Comparison of ENCODE assay signal across 29 cellular contexts in genomic region chr5:75006821-75007536, GRCh38. TPM values are rescaled to one million over a fixed set of nuclear protein-coding genes. Genes with fewer than 3 reads are reported as not detected.
DNase-seq lines count a peak whose midpoint lies in the region; ATAC-seq and TF ChIP-seq lines count a peak whose summit lies in the region.
"Had no signal": no experiment of that assay in that cellular context is flagged by ENCODE, and none has a peak within 500 bp of the region (broad histone marks: within the 10 kb centered on the region; RNA-seq: fewer than 3 reads in every experiment).

No MANE protein-coding gene starts in this region.

- H3K27ac Mint-ChIP-seq in T-cell (no peak overlapping the region), T-helper 17 cell (no peak overlapping the region)
- H3K27ac Mint-ChIP-seq: activated CD8-positive, alpha-beta T cell treated with anti-CD3 and anti-CD28 coated beads for 36 hours; activated naive CD4-positive, alpha-beta T cell treated with anti-CD3 and anti-CD28 coated beads for 36 hours; B cell; naive B cell; stimulated activated naive CD8-positive, alpha-beta T cell treated with anti-CD3 and anti-CD28 coated beads, Interleukin-15, amount 100 ng/mL, for 72 hours; T-helper 1 cell treated with Interleukin-12 subunit alpha and Interleukin-12 subunit beta and Interleukin-4 antibody, amounts not matched to agents 30 μg/mL and 1 μg/mL, for 36 hours had no signal

- in situ Hi-C loops in HAP-1 (cut with MboI; ENCODE audit: low sequenced_read_pairs), result no loop called here

- H3K36me3 ChIP-seq in HAP-1 (replicated peaks) (no peaks in the 10 kb centered on the region), mesendoderm (ENCODE audit: control insufficient read depth, insufficient read depth, low read length) (no peaks in the 10 kb centered on the region)
- H3K36me3 ChIP-seq: prostate gland, SJCRH30 had no signal

- peaks cover 5 to 9% (median 8%) of the 10 kb centered on the region in 3 donors for H3K4me1 Mint-ChIP-seq in T-cell
- H3K4me1 Mint-ChIP-seq in T-helper 17 cell, result no peaks in the 10 kb centered on the region
- H3K4me1 Mint-ChIP-seq: B cell had no signal

- H3K27ac ChIP-seq in mesendoderm (ENCODE audit: low read depth, low read length), result no peak overlapping the region
- H3K27ac ChIP-seq: A549, epithelial cell of prostate, prostate gland, SJCRH30 had no signal

- H3K56ac ChIP-seq in mesendoderm (ENCODE audit: low read length), result no peak overlapping the region

- H3K4me3 ChIP-seq in AG09309 (ENCODE audit: control insufficient read depth, low read depth, low read length) (no peak overlapping the region), HAP-1 (no peak overlapping the region), mesendoderm (ENCODE audit: low read length) (no peak overlapping the region)
- H3K4me3 ChIP-seq: A549, prostate gland, SJCRH30 had no signal

- H3K27me3 Mint-ChIP-seq in T-cell (no peaks in the 10 kb centered on the region), T-helper 17 cell (peaks cover 14% of the 10 kb centered on the region)
- H3K27me3 Mint-ChIP-seq: activated CD8-positive, alpha-beta T cell treated with anti-CD3 and anti-CD28 coated beads for 36 hours; stimulated activated naive CD8-positive, alpha-beta T cell treated with anti-CD3 and anti-CD28 coated beads, Interleukin-15, amount 100 ng/mL, for 72 hours had no signal

- peak; percentile 7 for DNase-seq in AG09309 (ENCODE audit: low read depth)
- DNase-seq in HAP-1 (ENCODE audit: low spot score in 2 of 2), result peak; percentile 65 to 98
- DNase-seq in cerebellar cortex (ENCODE audit: low spot score), result peak; percentile 95
- DNase-seq in mesendoderm, result peak; percentile 41
- no peak for DNase-seq in NCI-H2081 (lab: John Stamatoyannopoulos, UW)
- DNase-seq in T-cell, result no peak
- DNase-seq in T-helper 17 cell, result no peak
- DNase-seq: activated CD8-positive, alpha-beta memory T cell treated with anti-CD3 and anti-CD28 coated beads, Interleukin-2, amount 50 U/mL, for 48 hours; activated CD8-positive, alpha-beta T cell treated with anti-CD3 and anti-CD28 coated beads for 36 hours; activated naive CD4-positive, alpha-beta T cell treated with anti-CD3 and anti-CD28 coated beads for 36 hours; CD8-positive, alpha-beta memory T cell; effector CD4-positive, alpha-beta T cell; midbrain; naive B cell; NCI-H1048; NCI-H82; SJCRH30; stimulated activated CD4-positive, alpha-beta T cell treated with anti-CD3 and anti-CD28 coated beads, Interleukin-12 subunit alpha, Interleukin-12 subunit beta, amount 100 ng/mL, for 4 hours; stimulated activated CD4-positive, alpha-beta T cell treated with anti-CD3 and anti-CD28 coated beads, Interleukin-2, amount 100 ng/mL, for 48 hours; stimulated activated naive CD8-positive, alpha-beta T cell treated with anti-CD3 and anti-CD28 coated beads, Interleukin-15, amount 100 ng/mL, for 72 hours had no signal

- H3K9ac ChIP-seq in mesendoderm (ENCODE audit: low read length), result no peak overlapping the region

- no peaks in the 10 kb centered on the region for H3K79me1 ChIP-seq in mesendoderm (ENCODE audit: low read length)

- H3K27me3 ChIP-seq in HAP-1 (ENCODE audit: low read depth) (no peaks in the 10 kb centered on the region), mesendoderm (ENCODE audit: insufficient read depth, low read length, poor library complexity) (no peaks in the 10 kb centered on the region)
- H3K27me3 ChIP-seq: SJCRH30 had no signal

- peaks cover 37% of the 10 kb centered on the region for H3K4me1 ChIP-seq in HAP-1
- no peaks in the 10 kb centered on the region for H3K4me1 ChIP-seq in mesendoderm (ENCODE audit: control insufficient read depth, low read depth, low read length)
- H3K4me1 ChIP-seq: A549, prostate gland, SJCRH30 had no signal

- CTCF ChIA-PET in T-cell (lab: Charles Lee), result interaction anchor here (0.6 to 0.7 kb wide), 2 partner anchors 12 to 23 kb away, joined by 3 read pairs; no protein-coding TSS in a partner anchor

- peaks cover 19% of the 10 kb centered on the region for H3K9me3 ChIP-seq in HAP-1
- no peaks in the 10 kb centered on the region for H3K9me3 ChIP-seq in T-helper 17 cell (ENCODE audit: control insufficient read depth, low read length, poor library complexity, severe bottlenecking)
- H3K9me3 ChIP-seq: prostate gland, SJCRH30 had no signal

- H2BK5ac ChIP-seq in mesendoderm (ENCODE audit: low read length), result no peak overlapping the region

- WGBS in mesendoderm (ENCODE audit: extremely low coverage, insufficient coverage, low lambda C conversion rate), result no CpG with 5 or more reads among the region's 3 CpGs

- no peak for TF ChIP-seq CTCF in AG09309 (IDR thresholded peaks at IDR 0.05; ENCODE audit: control insufficient read depth, insufficient read depth, low read depth, low read length, missing control alignments)

- POLR2A ChIA-PET in T-cell (lab: Charles Lee), result no interaction called here

- no peak overlapping the region for H2BK15ac ChIP-seq in mesendoderm (replicated peaks; ENCODE audit: low read depth)

- ATAC-seq in T-cell (replicated peaks in 1 of 4) (no peak), T-helper 17 cell (no peak), HG03354 (IDR thresholded peaks at IDR 0.05; ENCODE audit: poor library complexity, severe bottlenecking, unreplicated experiment) (no peak)
- ATAC-seq: A549; activated CD8-positive, alpha-beta T cell treated with anti-CD3 and anti-CD28 coated beads for 36 hours; HCT116; sciatic nerve; stimulated activated naive CD8-positive, alpha-beta T cell treated with anti-CD3 and anti-CD28 coated beads, Interleukin-15, amount 100 ng/mL, for 72 hours had no signal

- H3K4me2 ChIP-seq in mesendoderm (ENCODE audit: low read length), result no peak overlapping the region
- H3K4me2 ChIP-seq: A549 had no signal

- no peak overlapping the region for H4K8ac ChIP-seq in mesendoderm (ENCODE audit: low read depth, low read length)

- H3K4me3 Mint-ChIP-seq in T-cell (no peak overlapping the region), T-helper 17 cell (no peak overlapping the region)
- H3K4me3 Mint-ChIP-seq: activated CD8-positive, alpha-beta T cell treated with anti-CD3 and anti-CD28 coated beads for 36 hours; activated naive CD4-positive, alpha-beta T cell treated with anti-CD3 and anti-CD28 coated beads for 36 hours; B cell; CD8-positive, alpha-beta memory T cell; naive B cell; stimulated activated naive CD8-positive, alpha-beta T cell treated with anti-CD3 and anti-CD28 coated beads, Interleukin-15, amount 100 ng/mL, for 72 hours; T-helper 1 cell treated with Interleukin-12 subunit alpha and Interleukin-12 subunit beta and Interleukin-4 antibody, amounts not matched to agents 30 μg/mL and 1 μg/mL, for 36 hours had no signal

- H2BK120ac ChIP-seq in mesendoderm (ENCODE audit: low read depth, low read length), result no peak overlapping the region

- no peak overlapping the region for H3K4ac ChIP-seq in mesendoderm (ENCODE audit: low read depth, low read length)

- H3K36me3 Mint-ChIP-seq in T-cell (peaks cover 11% of the 10 kb centered on the region), T-helper 17 cell (ENCODE audit: low read depth) (peaks cover 4% of the 10 kb centered on the region)

- H4K5ac ChIP-seq in mesendoderm (ENCODE audit: low read length), result no peak overlapping the region

- H2AK5ac ChIP-seq in mesendoderm (ENCODE audit: low read length), result no peak overlapping the region

- no peak overlapping the region for H3K23ac ChIP-seq in mesendoderm (ENCODE audit: low read length)

- no peak overlapping the region for H3K18ac ChIP-seq in mesendoderm (ENCODE audit: low read length)

- H3K9me3 Mint-ChIP-seq in T-cell, result peaks cover 0 to 11% (median 9%) of the 10 kb centered on the region in 3 donors

- no peaks in the 10 kb centered on the region for H3K79me2 ChIP-seq in mesendoderm (ENCODE audit: control insufficient read depth, insufficient read depth, low read length)

RNA-seq across cellular contexts. Expression of gene GCNT4, which starts 45.4 kb away (rescaled TPM):
- 13.6 TPM for polyA plus RNA-seq in mesendoderm (2013, experiment 1 of 2)
- polyA plus RNA-seq in mesendoderm (2013, experiment 2 of 2), result 13.4 TPM
- total RNA-seq in T-cell (10 to 100 TPM in 4 of 5 donors, 1 to 10 TPM in 1; 7.1 to 17.5 (median 11.5) TPM), T-helper 17 cell (1 to 10 TPM; 4.9 to 5.3 TPM)
- total RNA-seq: B cell, RPMI7951 had no signal

Comparison
In these comparisons a context has a peak if more than half of its experiments do, and no peak if none do; other contexts are left out.
1. DNase-seq: peak in AG09309 (single experiment), HAP-1 (2 of 2), cerebellar cortex (single experiment) and mesendoderm (single experiment); none in NCI-H2081 (0 of 2), T-cell (0 of 34) and T-helper 17 cell (0 of 3).